Comparison of ENCODE assay signal across 19 cellular contexts in genomic region chr12:114678028-114678427, GRCh38. TPM values are rescaled to one million over a fixed set of nuclear protein-coding genes. Genes with fewer than 3 reads are reported as not detected.
A peak's percentile ranks its signal among the peaks of the same experiment; 100 is the strongest.
DNase-seq lines count a peak whose midpoint lies in the region; ATAC-seq and TF ChIP-seq lines count a peak whose summit lies in the region.
"Had no signal": no experiment of that assay in that cellular context is flagged by ENCODE, and none has a peak within 500 bp of the region (broad histone marks: within the 10 kb centered on the region; RNA-seq: fewer than 3 reads in every experiment).

No MANE protein-coding gene starts in this region.

- H3K27ac ChIP-seq in left ventricle myocardium inferior (replicated peaks) (peak overlapping the region; percentile 47), adrenal gland (peak overlapping the region; percentile 93 to 99 (median 97)), mesodermal cell (ENCODE audit: low read depth, low read length, severe bottlenecking) (no peak overlapping the region)
- H3K27ac ChIP-seq: KMS-11, right atrium auricular region, thoracic aorta had no signal

- TF ChIP-seq CTCF in left ventricle myocardium inferior (IDR thresholded peaks at IDR 0.05; ENCODE audit: borderline replicate concordance): no peak
- TF ChIP-seq CTCF in adrenal gland (IDR thresholded peaks at IDR 0.05): no peak

- DNase-seq in left ventricle myocardium inferior (no peak), left ventricle myocardium superior (no peak), adrenal gland (no peak), sciatic nerve (ENCODE audit: low spot score) (no peak), G401 (ENCODE audit: low spot score) (no peak)
- DNase-seq: activated CD4-positive, alpha-beta T cell treated with anti-CD3 and anti-CD28 coated beads, Interleukin-2, amount 50 U/mL, for 4 hours; aorta; cerebellar nuclear complex; left lung; NCI-H526; SHP77 treated with DMSO at 0.1 percent for 48 hours; stimulated activated naive B cell treated with anti-CD40 and anti-IgM and Interleukin-4, amounts not matched to agents 10 μg/mL and 1 μg/mL and 100 μg/mL, for 72 hours; T-helper 17 cell had no signal

- H3K36me3 ChIP-seq in left ventricle myocardium inferior: peaks cover 64% of the 10 kb centered on the region
- H3K36me3 ChIP-seq in adrenal gland (replicated peaks in 1 of 2): peaks cover 0 to 80% of the 10 kb centered on the region in 2 donors
- H3K36me3 ChIP-seq in mesodermal cell (ENCODE audit: control insufficient read depth, insufficient read depth, low read length): peaks cover 86% of the 10 kb centered on the region
- H3K36me3 ChIP-seq: thoracic aorta had no signal

- H3K4me3 ChIP-seq in left ventricle myocardium inferior (peak overlapping the region; percentile 78), adrenal gland (peak overlapping the region in 3 of 4 donors; percentile 4 to 78 (median 74)), mesodermal cell (ENCODE audit: extremely low read depth, insufficient read depth, low read length, poor library complexity, severe bottlenecking) (peak overlapping the region; percentile 98)
- H3K4me3 ChIP-seq: right atrium auricular region, thoracic aorta had no signal

- intact Hi-C loops in left ventricle myocardium inferior (cut with micrococcal nuclease): no loop called here
- intact Hi-C loops in left ventricle myocardium superior (cut with micrococcal nuclease): no loop called here
- intact Hi-C loops in adrenal gland (cut with DNase I): no loop called here
- intact Hi-C loops in sciatic nerve (cut with DNase I): no loop called here

- peak in 1 of 2 donors; percentile 29 for TF ChIP-seq POLR2A in adrenal gland (IDR thresholded peaks at IDR 0.05)

- H3K9me3 ChIP-seq in left ventricle myocardium inferior (replicated peaks) (no peaks in the 10 kb centered on the region), adrenal gland (replicated peaks in 1 of 3) (no peaks in the 10 kb centered on the region), mesodermal cell (ENCODE audit: control insufficient read depth, low read length) (no peaks in the 10 kb centered on the region)
- H3K9me3 ChIP-seq: left lung, right atrium auricular region, thoracic aorta had no signal

- ATAC-seq in left ventricle myocardium superior (no peak), sciatic nerve (no peak), HG02763 (IDR thresholded peaks at IDR 0.05; ENCODE audit: unreplicated experiment) (no peak), HG03175 (IDR thresholded peaks at IDR 0.05; ENCODE audit: unreplicated experiment) (no peak)
- ATAC-seq: left lung; stimulated activated naive B cell treated with anti-CD40 and anti-IgM and Interleukin-4, amounts not matched to agents 10 μg/mL and 1 μg/mL and 100 μg/mL, for 72 hours; T-helper 17 cell had no signal

- in situ Hi-C loops in G401 (cut with HindIII; ENCODE audit: low sequenced_read_pairs): no loop called here

- H3K4me1 ChIP-seq in left ventricle myocardium inferior (peaks cover 73% of the 10 kb centered on the region), adrenal gland (replicated peaks in 1 of 2) (peaks cover 44 to 52% of the 10 kb centered on the region in 2 donors), mesodermal cell (ENCODE audit: control insufficient read depth, insufficient read depth, low read length, poor library complexity, severe bottlenecking) (peaks cover 46% of the 10 kb centered on the region)

- H3K27me3 ChIP-seq in left ventricle myocardium inferior (ENCODE audit: low read depth): no peaks in the 10 kb centered on the region
- H3K27me3 ChIP-seq in adrenal gland: no peaks in the 10 kb centered on the region
- H3K27me3 ChIP-seq: right atrium auricular region had no signal

- WGBS in adrenal gland, 4 donors: 28 to 48% (median 36%) methylated on average over 2 of the region's 2 CpGs
- no CpG with 5 or more reads among the region's 2 CpGs for WGBS in mesodermal cell (ENCODE audit: insufficient coverage in 2 of 2), 2 experiments

RNA-seq across cellular contexts. Expression of gene TBX3, which starts 5.9 kb away (rescaled TPM):
- total RNA-seq in left ventricle myocardium inferior (27.2 TPM), left ventricle myocardium superior (16.3 TPM), adrenal gland (100 to 1,000 TPM; 273 to 602 (median 396) TPM), sciatic nerve (26.3 TPM)
- 100 to 1,000 TPM; 172 to 216 (median 181) TPM for polyA plus RNA-seq in adrenal gland
- polyA plus RNA-seq in mesodermal cell (2013, experiment 1 of 2): 73.1 TPM
- polyA plus RNA-seq in mesodermal cell (2013, experiment 2 of 2): 94.7 TPM
- not detected in 2 replicates for total RNA-seq in G401 (2014; rRNA removed; shearing (Covaris generic))

Comparison
In these comparisons a context has a peak if more than half of its experiments do, and no peak if none do; other contexts are left out.
1. RNA of gene TBX3, which starts 5.9 kb away (total RNA-seq): 273 to 602 TPM in adrenal gland, 27.2 TPM in left ventricle myocardium inferior (single experiment), 26.3 TPM in sciatic nerve (single experiment) and 16.3 TPM in left ventricle myocardium superior (single experiment); not detected in G401; every median in the first group is over 10 times any median in the second.
2. Peak in every context shown above with its lines, with median percentiles within 50 percentile points of each other: H3K4me3 ChIP-seq.